Comparison of ENCODE assay signal across 8 cellular contexts in the genomic region with DNA sequence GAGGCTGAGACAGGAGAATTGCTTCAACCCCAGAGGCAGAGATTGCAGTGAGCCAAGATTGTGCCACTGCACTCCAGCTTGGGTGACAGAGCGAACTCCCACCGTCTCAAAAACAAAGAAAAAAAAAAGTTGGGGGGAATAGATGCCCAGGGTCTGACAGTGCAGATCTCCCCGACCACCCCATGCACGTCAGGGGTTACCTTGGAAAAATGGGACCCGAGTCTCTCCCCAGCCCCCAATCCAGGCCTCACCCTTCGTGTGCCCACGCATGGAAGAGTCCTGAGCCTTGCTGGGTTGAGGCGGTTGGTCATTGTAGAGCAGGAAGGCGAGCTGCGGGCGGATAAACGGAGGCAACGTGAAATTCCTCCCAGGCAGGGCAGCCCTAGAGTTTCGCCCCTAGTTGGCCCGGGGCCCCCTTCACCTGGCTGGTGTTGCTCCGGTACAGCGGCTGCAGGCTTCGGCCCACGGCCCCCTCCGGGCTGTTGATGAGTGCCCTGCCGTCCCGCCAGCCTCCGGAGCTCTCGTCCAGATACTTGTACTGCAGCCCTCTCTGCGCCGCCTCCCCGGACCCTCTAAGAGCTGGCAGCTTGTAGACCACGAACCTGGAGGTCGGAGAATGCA. TPM values are rescaled to one million over a fixed set of nuclear protein-coding genes. Genes with fewer than 3 reads are reported as not detected.
A peak's percentile ranks its signal among the peaks of the same experiment; 100 is the strongest.
DNase-seq lines count a peak whose midpoint lies in the region; ATAC-seq and TF ChIP-seq lines count a peak whose summit lies in the region.

No MANE protein-coding gene starts in this region.

- H3K27ac ChIP-seq in breast epithelium (peak overlapping the region; percentile 91 to 96), stomach (peak overlapping the region; percentile 78 to 93 (median 91))

- H3K36me3 ChIP-seq in breast epithelium (no peaks in the 10 kb centered on the region), kidney epithelial cell (ENCODE audit: control insufficient read depth, insufficient read depth, low read length) (no peaks in the 10 kb centered on the region), stomach (peaks cover 25 to 32% (median 31%) of the 10 kb centered on the region in 4 donors)

- peaks cover 0 to 13% of the 10 kb centered on the region in 2 donors for H3K27me3 ChIP-seq in breast epithelium
- H3K27me3 ChIP-seq in kidney epithelial cell (ENCODE audit: control insufficient read depth, insufficient read depth, low read length): peaks cover 17% of the 10 kb centered on the region
- peaks cover 0 to 17% (median 6%) of the 10 kb centered on the region in 3 donors for H3K27me3 ChIP-seq in stomach

- H3K4me1 Mint-ChIP-seq in CD14-positive monocyte: peaks cover 50% of the 10 kb centered on the region

- peaks cover 8 to 32% (median 18%) of the 10 kb centered on the region in 7 donors for H3K9me3 Mint-ChIP-seq in CD14-positive monocyte

- intact Hi-C loops in CD14-positive monocyte (cut with micrococcal nuclease) (loop anchor here in 1 of 2 donors (10.0 kb wide), 2 partner anchors 54 to 84 kb away; partner anchors contain the start of genes CALR, DAND5 and FARSA), breast epithelium (cut with DNase I; ENCODE audit: low total_unique reads) (no loop called here), stomach (cut with DNase I; ENCODE audit: low total_unique reads) (loop anchor here (10.0 kb wide), 1 partner anchor 54 kb away; the partner anchor contains the start of genes CALR and FARSA)

- peak overlapping the region; percentile 93 to 98 (median 97) for H3K27ac Mint-ChIP-seq in CD14-positive monocyte

- TF ChIP-seq EP300 in stomach (IDR thresholded peaks at IDR 0.05): no peak

- H3K27me3 Mint-ChIP-seq in CD14-positive monocyte (ENCODE audit: low read depth in 3 of 3): peaks cover 0 to 14% (median 8%) of the 10 kb centered on the region in 3 donors

- H3K36me3 Mint-ChIP-seq in CD14-positive monocyte: peaks cover 9 to 26% of the 10 kb centered on the region in 2 donors

- H3K4me3 ChIP-seq in breast epithelium (peak overlapping the region; percentile 66 to 83 (median 82)), kidney epithelial cell (ENCODE audit: low read depth, low read length) (peak overlapping the region; percentile 78), stomach (peak overlapping the region; percentile 69 to 83 (median 80))

- peaks cover 9 to 15% of the 10 kb centered on the region in 2 donors for H3K9me3 ChIP-seq in breast epithelium
- peaks cover 0 to 16% (median 12%) of the 10 kb centered on the region in 4 donors for H3K9me3 ChIP-seq in stomach

- 12 to 20% (median 14%) methylated on average over 12 to 29 of the region's 29 CpGs for WGBS in stomach, 5 donors

- peak overlapping the region; percentile 86 to 92 for H3K4me3 Mint-ChIP-seq in CD14-positive monocyte

- TF ChIP-seq CTCF in CD14-positive monocyte (IDR thresholded peaks at IDR 0.05) (no peak), breast epithelium (IDR thresholded peaks at IDR 0.05) (no peak), kidney epithelial cell (IDR thresholded peaks at IDR 0.05; ENCODE audit: insufficient read depth, low read length, poor library complexity, severe bottlenecking) (no peak), stomach (IDR thresholded peaks at IDR 0.05) (no peak)

- no peaks in the 10 kb centered on the region for H3K4me1 ChIP-seq in breast epithelium
- peaks cover 18 to 43% (median 36%) of the 10 kb centered on the region in 4 donors for H3K4me1 ChIP-seq in stomach

- no peak for DNase-seq in CD14-positive monocyte (ENCODE audit: low spot score)
- DNase-seq in M059J (ENCODE audit: low read depth): peak; percentile 25
- peak in 1 of 2 donors; percentile 53 for DNase-seq in breast epithelium (ENCODE audit: low spot score in 2 of 2)
- DNase-seq in kidney epithelial cell (ENCODE audit: low read depth): no peak
- DNase-seq in stomach: peak; percentile 40
- DNase-seq in stimulated activated CD4-positive, alpha-beta T cell treated with anti-CD3 and anti-CD28 coated beads, Interleukin-2, amount 100 ng/mL, for 48 hours: no peak
- DNase-seq in GDM1 (lab: John Stamatoyannopoulos, UW): no peak

- TF ChIP-seq POLR2A in breast epithelium (IDR thresholded peaks at IDR 0.05) (no peak), stomach (IDR thresholded peaks at IDR 0.05) (no peak)

- peak; percentile 9 for ATAC-seq in GM19467 (IDR thresholded peaks at IDR 0.05; ENCODE audit: unreplicated experiment)

RNA-seq across cellular contexts. Expression of gene DNASE2, which starts 0.6 kb away (rescaled TPM):
- 10 to 100 TPM; 38.8 to 91.6 TPM for polyA plus RNA-seq in CD14-positive monocyte
- 61.0 and 62.4 TPM in 2 replicates for total RNA-seq in M059J (2014; rRNA removed; shearing (Covaris generic))
- 10 to 100 TPM; 29.8 to 61.0 (median 46.2) TPM for total RNA-seq in breast epithelium
- total RNA-seq in kidney epithelial cell: 38.5 and 44.4 TPM in 2 replicates
- total RNA-seq in stomach: 10 to 100 TPM; 11.9 to 53.1 (median 30.4) TPM
- polyA plus RNA-seq in stomach: 10 to 100 TPM in 2 of 3 donors, 1 to 10 TPM in 1; 9.0 to 26.2 (median 20.3) TPM

RNA-seq across cellular contexts. Expression of gene KLF1, which starts 6.3 kb away (rescaled TPM):
- polyA plus RNA-seq in CD14-positive monocyte (under 1 TPM; 0.28 to 0.45 TPM), stomach (under 1 TPM in 2 of 3 donors, not detected in 1; 0.05 to 0.19 TPM)
- total RNA-seq in M059J (2014; rRNA removed; shearing (Covaris generic)): not detected in 2 replicates
- total RNA-seq in breast epithelium (not detected), kidney epithelial cell (not detected in 2 replicates), stomach (under 1 TPM in 1 of 5 donors, not detected in 4; 0.18 TPM)

RNA-seq across cellular contexts. Expression of gene GCDH, which starts 10.3 kb away (rescaled TPM):
- polyA plus RNA-seq in CD14-positive monocyte (1 to 10 TPM; 7.3 to 9.6 TPM), stomach (10 to 100 TPM; 21.6 to 26.6 (median 24.0) TPM)
- total RNA-seq in M059J (2014; rRNA removed; shearing (Covaris generic)): 27.2 and 27.5 TPM in 2 replicates
- total RNA-seq in breast epithelium (10 to 100 TPM; 39.2 to 72.8 (median 50.1) TPM), kidney epithelial cell (35.2 and 43.9 TPM in 2 replicates), stomach (10 to 100 TPM in 4 of 5 donors, not detected in 1; 17.5 to 30.8 (median 23.9) TPM)

RNA-seq across cellular contexts. Expression of gene SYCE2, which starts 38.4 kb away (rescaled TPM):
- not detected for polyA plus RNA-seq in CD14-positive monocyte
- 0.20 and 0.34 TPM in 2 replicates for total RNA-seq in M059J (2014; rRNA removed; shearing (Covaris generic))
- total RNA-seq in breast epithelium: under 1 TPM in 1 of 3 donors, not detected in 2; 0.44 TPM
- total RNA-seq in kidney epithelial cell: 0.13 and 0.48 TPM in 2 replicates
- not detected for total RNA-seq in stomach
- polyA plus RNA-seq in stomach: under 1 TPM in 1 of 3 donors, not detected in 2; 0.23 TPM

RNA-seq across cellular contexts. Expression of gene MAST1, which starts 42.3 kb away (rescaled TPM):
- polyA plus RNA-seq in CD14-positive monocyte (1 to 10 TPM in 1 of 2 donors, under 1 TPM in 1; 0.28 to 3.6 TPM), stomach (1 to 10 TPM in 1 of 3 donors, under 1 TPM in 2; 0.43 to 1.1 (median 0.56) TPM)
- total RNA-seq in M059J (2014; rRNA removed; shearing (Covaris generic)): 0.10 and 0.12 TPM in 2 replicates
- total RNA-seq in breast epithelium (under 1 TPM in 1 of 3 donors, not detected in 2; 0.88 TPM), kidney epithelial cell (0.88 and 2.4 TPM in 2 replicates), stomach (10 to 100 TPM in 1 of 5 donors, 1 to 10 TPM in 3, not detected in 1; 1.3 to 33.9 (median 5.9) TPM)

Comparison
In these comparisons a context has a peak if more than half of its experiments do, and no peak if none do; other contexts are left out.
1. DNase-seq: peak in M059J (single experiment) and stomach (single experiment); none in CD14-positive monocyte (single experiment), kidney epithelial cell (single experiment), stimulated activated CD4-positive, alpha-beta T cell treated with anti-CD3 and anti-CD28 coated beads, Interleukin-2, amount 100 ng/mL, for 48 hours (0 of 2) and GDM1 (single experiment).
2. Peak in every context shown above with its lines, with median percentiles within 50 percentile points of each other: H3K4me3 ChIP-seq.